Comparison of ENCODE assay signal across 16 cellular contexts in the genomic region with DNA sequence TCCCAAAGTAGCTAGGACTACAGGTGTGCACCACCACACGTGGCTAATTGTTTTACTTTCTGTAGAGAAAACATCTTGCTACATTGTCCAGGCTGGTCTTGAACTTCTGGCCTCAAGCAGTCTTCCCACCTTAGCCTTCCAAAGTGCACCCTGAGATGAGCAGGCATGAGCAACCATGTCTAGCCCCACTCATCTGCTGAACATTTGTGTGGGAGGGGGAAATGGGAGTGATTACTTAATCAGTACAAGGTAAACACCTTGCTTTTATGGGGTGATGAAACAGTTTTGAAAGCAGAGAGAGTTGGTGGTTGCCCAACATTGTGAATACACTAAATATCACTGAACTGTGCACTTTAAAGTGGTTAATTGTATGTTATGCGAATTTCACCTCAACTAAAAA. TPM values are rescaled to one million over a fixed set of nuclear protein-coding genes. Genes with fewer than 3 reads are reported as not detected.
DNase-seq lines count a peak whose midpoint lies in the region; ATAC-seq and TF ChIP-seq lines count a peak whose summit lies in the region.
"Had no signal": no experiment of that assay in that cellular context is flagged by ENCODE, and none has a peak within 500 bp of the region (broad histone marks: within the 10 kb centered on the region; RNA-seq: fewer than 3 reads in every experiment).

No MANE protein-coding gene starts in this region.

- 71 to 75% methylated on average over 2 of the region's 2 CpGs for WGBS in esophagus squamous epithelium, 2 donors

- no peak for TF ChIP-seq POLR2A in esophagus squamous epithelium (IDR thresholded peaks at IDR 0.05)

- H3K27ac ChIP-seq in neutrophil (peak overlapping the region; percentile 96), esophagus squamous epithelium (no peak overlapping the region)
- H3K27ac ChIP-seq: A549, ascending aorta, sigmoid colon had no signal

- peak overlapping the region; percentile 54 for H3K27ac Mint-ChIP-seq in activated naive CD8-positive, alpha-beta T cell treated with anti-CD3 and anti-CD28 coated beads for 36 hours

- H3K36me3 ChIP-seq in neutrophil (peaks cover 5% of the 10 kb centered on the region), esophagus squamous epithelium (peaks cover 0 to 12% (median 0%) of the 10 kb centered on the region in 3 donors)

- no peak for TF ChIP-seq CTCF in neutrophil (IDR thresholded peaks at IDR 0.05)
- TF ChIP-seq CTCF in esophagus squamous epithelium (IDR thresholded peaks at IDR 0.05), result no peak

- no peak for ATAC-seq in GM19351 (IDR thresholded peaks at IDR 0.05; ENCODE audit: unreplicated experiment)
- ATAC-seq: A549, gastrocnemius medialis, Panc1 had no signal

- intact Hi-C loops in esophagus squamous epithelium (cut with DNase I), result no loop called here

- peaks cover 3% of the 10 kb centered on the region for H3K9me3 Mint-ChIP-seq in activated naive CD8-positive, alpha-beta T cell treated with anti-CD3 and anti-CD28 coated beads for 36 hours

- H3K4me1 Mint-ChIP-seq in activated naive CD8-positive, alpha-beta T cell treated with anti-CD3 and anti-CD28 coated beads for 36 hours, result peaks cover 74% of the 10 kb centered on the region

- no peak overlapping the region for H3K4me3 Mint-ChIP-seq in activated naive CD8-positive, alpha-beta T cell treated with anti-CD3 and anti-CD28 coated beads for 36 hours

- no peaks in the 10 kb centered on the region for H3K27me3 Mint-ChIP-seq in activated naive CD8-positive, alpha-beta T cell treated with anti-CD3 and anti-CD28 coated beads for 36 hours

- H3K4me3 ChIP-seq in neutrophil (ENCODE audit: low read depth in 1 of 2, low read length in 1 of 2) (peak overlapping the region; percentile 92 to 94), esophagus squamous epithelium (no peak overlapping the region)
- H3K4me3 ChIP-seq: A549, ascending aorta, gastrocnemius medialis, sigmoid colon had no signal

- peak; percentile 32 for DNase-seq in NK-92 treated with Interleukin-12 subunit alpha and Interleukin-12 subunit beta, amount 100 ng/mL, for 24 hours (lab: John Stamatoyannopoulos, UW)
- no peak for DNase-seq in NK-92 (lab: John Stamatoyannopoulos, UW; ENCODE audit: unreplicated experiment)
- DNase-seq in GF-D8 (lab: John Stamatoyannopoulos, UW), result peak; percentile 44
- peak; percentile 16 for DNase-seq in activated naive CD8-positive, alpha-beta T cell treated with anti-CD3 and anti-CD28 coated beads for 36 hours
- DNase-seq in HK-2 (ENCODE audit: unreplicated experiment), result no peak
- no peak for DNase-seq in esophagus squamous epithelium (lab: John Stamatoyannopoulos, UW)
- DNase-seq: Calu3, gastrocnemius medialis, trophoblast cell had no signal

- H3K36me3 Mint-ChIP-seq in activated naive CD8-positive, alpha-beta T cell treated with anti-CD3 and anti-CD28 coated beads for 36 hours, result peaks cover 53% of the 10 kb centered on the region

- no peaks in the 10 kb centered on the region for H3K9me3 ChIP-seq in neutrophil
- H3K9me3 ChIP-seq in esophagus squamous epithelium, result no peaks in the 10 kb centered on the region
- H3K9me3 ChIP-seq: A549, ascending aorta, gastrocnemius medialis, sigmoid colon had no signal

- no peaks in the 10 kb centered on the region for H3K27me3 ChIP-seq in neutrophil
- H3K27me3 ChIP-seq in esophagus squamous epithelium, result no peaks in the 10 kb centered on the region
- H3K27me3 ChIP-seq: ascending aorta, gastrocnemius medialis, sigmoid colon had no signal

- H3K4me1 ChIP-seq in neutrophil (ENCODE audit: control insufficient read depth in 1 of 2, insufficient read depth in 1 of 2, low read depth in 1 of 2, low read length in 1 of 2), result peaks cover 95 to 98% of the 10 kb centered on the region in 2 experiments
- H3K4me1 ChIP-seq in esophagus squamous epithelium, result peaks cover 0 to 22% (median 15%) of the 10 kb centered on the region in 3 donors

RNA-seq across cellular contexts. Expression of a gene that starts 5.3 kb away (rescaled TPM):
- 10 to 100 TPM; 47.9 to 48.8 TPM for total RNA-seq in activated naive CD8-positive, alpha-beta T cell treated with anti-CD3 and anti-CD28 coated beads for 36 hours
- 10 to 100 TPM; 16.7 to 38.4 (median 25.6) TPM for total RNA-seq in esophagus squamous epithelium

RNA-seq across cellular contexts. Expression of a gene that starts 38.2 kb away (rescaled TPM):
- 10 to 100 TPM; 41.5 to 44.7 TPM for total RNA-seq in activated naive CD8-positive, alpha-beta T cell treated with anti-CD3 and anti-CD28 coated beads for 36 hours
- total RNA-seq in esophagus squamous epithelium, result 1 to 10 TPM; 2.5 to 6.1 (median 4.1) TPM
- total RNA-seq: ascending aorta, Calu3, kidney epithelial cell had no signal

Comparison
In these comparisons a context has a peak if more than half of its experiments do, and no peak if none do; other contexts are left out.
1. DNase-seq: peak in NK-92 treated with Interleukin-12 subunit alpha and Interleukin-12 subunit beta, amount 100 ng/mL, for 24 hours (single experiment), GF-D8 (single experiment) and activated naive CD8-positive, alpha-beta T cell treated with anti-CD3 and anti-CD28 coated beads for 36 hours (single experiment); none in NK-92 (single experiment), HK-2 (single experiment) and esophagus squamous epithelium (single experiment).
2. H3K4me3 ChIP-seq: peak in neutrophil (2 of 2); none in esophagus squamous epithelium (0 of 4).
3. RNA of a gene that starts 38.2 kb away (total RNA-seq): 41.5 to 44.7 TPM in activated naive CD8-positive, alpha-beta T cell treated with anti-CD3 and anti-CD28 coated beads for 36 hours; 2.5 to 6.1 TPM in esophagus squamous epithelium; every median in the first group is over 4 times any median in the second.